In genomic region chr5:150469718-150470470, GRCh38 we compare ENCODE assay signal across 13 cellular contexts. TPM values are rescaled to one million over a fixed set of nuclear protein-coding genes. Genes with fewer than 3 reads are reported as not detected.
A peak's percentile ranks its signal among the peaks of the same experiment; 100 is the strongest.
DNase-seq lines count a peak whose midpoint lies in the region; ATAC-seq and TF ChIP-seq lines count a peak whose summit lies in the region.
"Had no signal": no experiment of that assay in that cellular context is flagged by ENCODE, and none has a peak within 500 bp of the region (broad histone marks: within the 10 kb centered on the region; RNA-seq: fewer than 3 reads in every experiment).

No MANE protein-coding gene starts in this region.

- peak; percentile 25 for DNase-seq in G401 (ENCODE audit: low spot score)
- peak; percentile 73 for DNase-seq in RWPE1 (ENCODE audit: low spot score)
- no peak for DNase-seq in epithelial cell of prostate (ENCODE audit: low read depth, low spot score)
- DNase-seq in omental fat pad (ENCODE audit: low spot score) = no peak
- no peak for DNase-seq in activated CD8-positive, alpha-beta memory T cell treated with anti-CD3 and anti-CD28 coated beads, Interleukin-2, amount 10 ng/mL, durations not matched to agents 7 days and 5 days
- DNase-seq in vagina (ENCODE audit: extremely low spot score in 2 of 2) = no peak
- DNase-seq: activated CD8-positive, alpha-beta memory T cell treated with anti-CD3 and anti-CD28 coated beads for 24 hours; esophagus squamous epithelium; KG1 had no signal

- H3K9me3 ChIP-seq in vagina = no peaks in the 10 kb centered on the region
- H3K9me3 ChIP-seq: esophagus squamous epithelium had no signal

- no peaks in the 10 kb centered on the region for H3K36me3 ChIP-seq in vagina
- H3K36me3 ChIP-seq: esophagus squamous epithelium had no signal

- no peaks in the 10 kb centered on the region for H3K9me3 Mint-ChIP-seq in activated CD8-positive, alpha-beta memory T cell treated with anti-CD3 and anti-CD28 coated beads, Interleukin-2, amount 10 ng/mL, durations not matched to agents 7 days and 5 days (ENCODE audit: low read depth)

- no peaks in the 10 kb centered on the region for H3K27me3 ChIP-seq in vagina
- H3K27me3 ChIP-seq: esophagus squamous epithelium had no signal

- intact Hi-C loops in vagina (cut with DNase I) = no loop called here

- ATAC-seq in omental fat pad (ENCODE audit: low FRiP score) (peak; percentile 63), HG03342 (IDR thresholded peaks at IDR 0.05; ENCODE audit: unreplicated experiment) (no peak), GM21717 (IDR thresholded peaks at IDR 0.05; ENCODE audit: unreplicated experiment) (no peak)
- no peak for ATAC-seq in activated CD8-positive, alpha-beta memory T cell treated with anti-CD3 and anti-CD28 coated beads, Interleukin-2, amount 10 ng/mL, durations not matched to agents 7 days and 5 days
- ATAC-seq: sciatic nerve had no signal

- no peak overlapping the region for H3K4me3 Mint-ChIP-seq in activated CD8-positive, alpha-beta memory T cell treated with anti-CD3 and anti-CD28 coated beads, Interleukin-2, amount 10 ng/mL, durations not matched to agents 7 days and 5 days

- H3K27ac ChIP-seq in RWPE1 = peak overlapping the region; percentile 92
- peak overlapping the region; percentile 12 for H3K27ac ChIP-seq in epithelial cell of prostate
- H3K27ac ChIP-seq in vagina = no peak overlapping the region
- H3K27ac ChIP-seq: esophagus squamous epithelium had no signal

- H3K4me1 Mint-ChIP-seq in activated CD8-positive, alpha-beta memory T cell treated with anti-CD3 and anti-CD28 coated beads, Interleukin-2, amount 10 ng/mL, durations not matched to agents 7 days and 5 days = no peaks in the 10 kb centered on the region

- H3K27me3 Mint-ChIP-seq in activated CD8-positive, alpha-beta memory T cell treated with anti-CD3 and anti-CD28 coated beads, Interleukin-2, amount 10 ng/mL, durations not matched to agents 7 days and 5 days = peaks cover 3% of the 10 kb centered on the region

- TF ChIP-seq CTCF in RWPE1 (conservative IDR thresholded peaks at IDR 0.05; ENCODE audit: low read depth) (no peak), omental fat pad (IDR thresholded peaks at IDR 0.05) (no peak), vagina (IDR thresholded peaks at IDR 0.05) (no peak)

- in situ Hi-C loops in G401 (cut with HindIII; ENCODE audit: low sequenced_read_pairs) = no loop called here

- H3K27ac Mint-ChIP-seq in activated CD8-positive, alpha-beta memory T cell treated with anti-CD3 and anti-CD28 coated beads, Interleukin-2, amount 10 ng/mL, durations not matched to agents 7 days and 5 days = no peak overlapping the region

- POLR2A ChIA-PET in RWPE1 (lab: Yijun Ruan, JAX; ENCODE audit: low non-redundant PET) = no interaction called here

- no peaks in the 10 kb centered on the region for H3K36me3 Mint-ChIP-seq in activated CD8-positive, alpha-beta memory T cell treated with anti-CD3 and anti-CD28 coated beads, Interleukin-2, amount 10 ng/mL, durations not matched to agents 7 days and 5 days

- CTCF ChIA-PET in RWPE1 (lab: Yijun Ruan, JAX) = no interaction called here
- CTCF ChIA-PET in activated CD8-positive, alpha-beta memory T cell treated with anti-CD3 and anti-CD28 coated beads, Interleukin-2, amount 10 ng/mL, durations not matched to agents 7 days and 5 days (lab: Charles Lee) = no interaction called here

- H3K4me3 ChIP-seq in vagina = no peak overlapping the region
- H3K4me3 ChIP-seq: esophagus squamous epithelium had no signal

- peaks cover 6% of the 10 kb centered on the region for H3K4me1 ChIP-seq in vagina

- TF ChIP-seq POLR2A in vagina (IDR thresholded peaks at IDR 0.05) = no peak

RNA-seq across cellular contexts. Expression of gene RPS14, which starts 20.4 kb away (rescaled TPM):
- total RNA-seq in G401 (2014; rRNA removed; shearing (Covaris generic)) = 3,973 and 5,195 TPM in 2 replicates
- total RNA-seq in omental fat pad (1,000 to 10,000 TPM; 2,241 to 3,327 (median 3,027) TPM), vagina (3,194 TPM)
- 1,000 to 10,000 TPM; 1,980 to 2,218 TPM for total RNA-seq in activated CD8-positive, alpha-beta memory T cell treated with anti-CD3 and anti-CD28 coated beads, Interleukin-2, amount 10 ng/mL, durations not matched to agents 7 days and 5 days

RNA-seq across cellular contexts. Expression of gene NDST1, which starts 38.0 kb away (rescaled TPM):
- total RNA-seq in G401 (2014; rRNA removed; shearing (Covaris generic)) = 68.1 and 76.0 TPM in 2 replicates
- total RNA-seq in omental fat pad (10 to 100 TPM; 45.4 to 86.5 (median 81.2) TPM), vagina (73.9 TPM)
- total RNA-seq in activated CD8-positive, alpha-beta memory T cell treated with anti-CD3 and anti-CD28 coated beads, Interleukin-2, amount 10 ng/mL, durations not matched to agents 7 days and 5 days = under 1 TPM; 0.58 to 0.68 TPM

RNA-seq across cellular contexts. Expression of gene CD74, which starts 57.2 kb away (rescaled TPM):
- total RNA-seq in G401 (2014; rRNA removed; shearing (Covaris generic)) = 118 and 123 TPM in 2 replicates
- total RNA-seq in omental fat pad (100 to 1,000 TPM; 188 to 705 (median 639) TPM), vagina (530 TPM)
- 1,000 to 10,000 TPM; 1,513 to 1,561 TPM for total RNA-seq in activated CD8-positive, alpha-beta memory T cell treated with anti-CD3 and anti-CD28 coated beads, Interleukin-2, amount 10 ng/mL, durations not matched to agents 7 days and 5 days
- total RNA-seq: NCI-H460 had no signal

Comparison
In these comparisons a context has a peak if more than half of its experiments do, and no peak if none do; other contexts are left out.
1. DNase-seq: peak in G401 (single experiment) and RWPE1 (single experiment); none in epithelial cell of prostate (single experiment), omental fat pad (single experiment), activated CD8-positive, alpha-beta memory T cell treated with anti-CD3 and anti-CD28 coated beads, Interleukin-2, amount 10 ng/mL, durations not matched to agents 7 days and 5 days (single experiment) and vagina (0 of 2).
2. RNA of gene NDST1, which starts 38.0 kb away (total RNA-seq): 45.4 to 86.5 TPM in omental fat pad, 68.1 to 76.0 TPM in G401 and 73.9 TPM in vagina (single experiment); 0.58 to 0.68 TPM in activated CD8-positive, alpha-beta memory T cell treated with anti-CD3 and anti-CD28 coated beads, Interleukin-2, amount 10 ng/mL, durations not matched to agents 7 days and 5 days; every median in the first group is over 10 times any median in the second.